Comparison of ENCODE assay signal across 1 cellular context in genomic region chr16:52545157-52545543, GRCh38.
TF ChIP-seq lines count a peak whose summit lies in the region.

No MANE protein-coding gene starts in this region.

TF ChIP-seq in WTC11, 78 proteins besides CTCF, POLR2A, EP300 and RAD21 (continued from another document):
- TF ChIP-seq, protein P1, sequence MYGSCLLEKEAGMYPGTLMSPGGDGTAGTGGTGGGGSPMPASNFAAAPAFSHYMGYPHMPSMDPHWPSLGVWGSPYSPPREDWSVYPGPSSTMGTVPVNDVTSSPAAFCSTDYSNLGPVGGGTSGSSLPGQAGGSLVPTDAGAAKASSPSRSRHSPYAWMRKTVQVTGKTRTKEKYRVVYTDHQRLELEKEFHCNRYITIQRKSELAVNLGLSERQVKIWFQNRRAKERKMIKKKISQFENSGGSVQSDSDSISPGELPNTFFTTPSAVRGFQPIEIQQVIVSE (CRISPR knock-in tag; IDR thresholded peaks at IDR 0.05; ENCODE audit: borderline replicate concordance), result no peak
- TF ChIP-seq ZNF396 (CRISPR knock-in tag; IDR thresholded peaks at IDR 0.05; ENCODE audit: borderline replicate concordance), result no peak
- TF ChIP-seq, protein P2, sequence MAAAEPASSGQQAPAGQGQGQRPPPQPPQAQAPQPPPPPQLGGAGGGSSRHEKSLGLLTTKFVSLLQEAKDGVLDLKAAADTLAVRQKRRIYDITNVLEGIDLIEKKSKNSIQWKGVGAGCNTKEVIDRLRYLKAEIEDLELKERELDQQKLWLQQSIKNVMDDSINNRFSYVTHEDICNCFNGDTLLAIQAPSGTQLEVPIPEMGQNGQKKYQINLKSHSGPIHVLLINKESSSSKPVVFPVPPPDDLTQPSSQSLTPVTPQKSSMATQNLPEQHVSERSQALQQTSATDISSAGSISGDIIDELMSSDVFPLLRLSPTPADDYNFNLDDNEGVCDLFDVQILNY (CRISPR knock-in tag; IDR thresholded peaks at IDR 0.05), result no peak
- no peak for TF ChIP-seq SOX15 (CRISPR knock-in tag; IDR thresholded peaks at IDR 0.05)
- no peak for TF ChIP-seq HMGA2 (CRISPR knock-in tag; IDR thresholded peaks at IDR 0.05)
- no peak for TF ChIP-seq PRDM15 (CRISPR knock-in tag; IDR thresholded peaks at IDR 0.05)
